In the genomic region with DNA sequence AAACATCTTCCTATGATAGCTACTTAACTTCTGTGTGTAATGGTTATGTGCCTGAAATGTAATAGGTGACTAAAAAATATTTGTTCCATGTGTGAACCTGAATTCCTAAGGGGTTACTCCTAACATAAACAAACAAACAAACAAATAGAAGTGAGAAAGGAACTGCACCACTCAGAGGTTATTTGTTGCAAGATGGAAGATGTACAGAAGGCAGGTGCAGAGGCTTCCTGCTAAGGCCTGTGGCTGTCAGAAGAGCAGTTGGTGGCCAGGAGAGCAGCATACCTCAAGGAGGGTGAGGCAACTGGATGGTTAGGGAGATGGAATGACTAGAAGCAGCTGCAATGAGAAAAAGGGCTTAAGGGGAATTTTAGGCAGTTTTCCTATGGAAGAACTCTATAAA, we compare ENCODE assay signal across 28 cellular contexts.
"Had no signal": no experiment of that assay in that cellular context is flagged by ENCODE, and none has a peak within 500 bp of the region (broad histone marks: within the 10 kb centered on the region; RNA-seq: fewer than 3 reads in every experiment).

No MANE protein-coding gene starts in this region.

- H3K27ac Mint-ChIP-seq: activated CD4-positive, alpha-beta T cell treated with anti-CD3 and anti-CD28 coated beads, Interleukin-2, amount 10 ng/mL, durations not matched to agents 7 days and 5 days; activated CD8-positive, alpha-beta T cell treated with anti-CD3 and anti-CD28 coated beads for 36 hours; activated naive CD8-positive, alpha-beta T cell; activated T-helper 17 cell treated with anti-CD3 and anti-CD28 coated beads, Interleukin-2, amount 50 U/mL, for 72 hours; dendritic cell treated with granulocyte-macrophage colony-stimulating factor and Interleukin-4, amounts not matched to agents 40 ng/mL and 50 ng/mL, for 4 days; endodermal cell; WTC11 had no signal

- H3K4me3 ChIP-seq: coronary artery, dorsolateral prefrontal cortex, gastrocnemius medialis had no signal

- H3K27ac ChIP-seq: brain microvascular endothelial cell, coronary artery, dorsolateral prefrontal cortex, gastrocnemius medialis, VCaP had no signal

- H3K9me3 Mint-ChIP-seq: activated CD4-positive, alpha-beta T cell treated with anti-CD3 and anti-CD28 coated beads, Interleukin-2, amount 10 ng/mL, durations not matched to agents 7 days and 5 days; activated CD8-positive, alpha-beta T cell treated with anti-CD3 and anti-CD28 coated beads for 36 hours; activated T-cell treated with anti-CD3 and anti-CD28 coated beads, Interleukin-2, amount 50 U/mL, for 4 hours; activated T-helper 17 cell treated with anti-CD3 and anti-CD28 coated beads, Interleukin-2, amount 50 U/mL, for 72 hours; WTC11 had no signal

- DNase-seq: activated CD4-positive, alpha-beta T cell treated with anti-CD3 and anti-CD28 coated beads for 1 hour; activated CD4-positive, alpha-beta T cell treated with anti-CD3 and anti-CD28 coated beads for 4 hours; activated CD4-positive, alpha-beta T cell treated with anti-CD3 and anti-CD28 coated beads, Interleukin-2, amount 10 ng/mL, durations not matched to agents 7 days and 5 days; activated CD4-positive, alpha-beta T cell treated with anti-CD3 and anti-CD28 coated beads, Interleukin-2, amount 50 U/mL, for 4 hours; activated CD8-positive, alpha-beta memory T cell treated with anti-CD3 and anti-CD28 coated beads for 24 hours; activated CD8-positive, alpha-beta T cell treated with anti-CD3 and anti-CD28 coated beads for 36 hours; activated effector memory CD4-positive, alpha-beta T cell treated with Interleukin-2 at 50 U/mL for 16 hours; activated gamma-delta T cell treated with Interleukin-2 at 50 U/mL for 16 hours; activated naive CD4-positive, alpha-beta T cell treated with anti-CD3 and anti-CD28 coated beads, Interleukin-2, amount 50 U/mL, for 16 hours; activated naive CD4-positive, alpha-beta T cell treated with Interleukin-2 at 50 U/mL for 16 hours; activated T-cell treated with anti-CD3 and anti-CD28 coated beads, Interleukin-2, amount 50 U/mL, for 4 hours; amniotic stem cell; anterior cingulate cortex; brain microvascular endothelial cell; dorsolateral prefrontal cortex; effector memory CD4-positive, alpha-beta T cell; endodermal cell; foreskin fibroblast; gastrocnemius medialis; glutamatergic neuron; T-helper 2 cell had no signal

- H3K36me3 Mint-ChIP-seq: activated naive CD8-positive, alpha-beta T cell had no signal

- H3K27me3 ChIP-seq: brain microvascular endothelial cell, dorsolateral prefrontal cortex, gastrocnemius medialis had no signal

- H3K27me3 Mint-ChIP-seq: activated CD4-positive, alpha-beta T cell treated with anti-CD3 and anti-CD28 coated beads, Interleukin-2, amount 10 ng/mL, durations not matched to agents 7 days and 5 days; activated CD8-positive, alpha-beta T cell treated with anti-CD3 and anti-CD28 coated beads for 36 hours; activated T-helper 17 cell treated with anti-CD3 and anti-CD28 coated beads, Interleukin-2, amount 50 U/mL, for 72 hours; central memory CD8-positive, alpha-beta T cell; dendritic cell treated with granulocyte-macrophage colony-stimulating factor and Interleukin-4, amounts not matched to agents 40 ng/mL and 50 ng/mL, for 4 days had no signal

- H3K36me3 ChIP-seq: brain microvascular endothelial cell, gastrocnemius medialis had no signal

- H3K9me3 ChIP-seq: gastrocnemius medialis had no signal

- H3K4me1 ChIP-seq: gastrocnemius medialis had no signal

- H3K4me3 Mint-ChIP-seq: activated CD4-positive, alpha-beta T cell treated with anti-CD3 and anti-CD28 coated beads, Interleukin-2, amount 10 ng/mL, durations not matched to agents 7 days and 5 days; activated CD8-positive, alpha-beta T cell treated with anti-CD3 and anti-CD28 coated beads for 36 hours; activated naive CD8-positive, alpha-beta T cell; activated T-cell treated with anti-CD3 and anti-CD28 coated beads, Interleukin-2, amount 50 U/mL, for 4 hours; activated T-helper 17 cell treated with anti-CD3 and anti-CD28 coated beads, Interleukin-2, amount 50 U/mL, for 72 hours; central memory CD8-positive, alpha-beta T cell; dendritic cell treated with granulocyte-macrophage colony-stimulating factor and Interleukin-4, amounts not matched to agents 40 ng/mL and 50 ng/mL, for 4 days; endodermal cell; WTC11 had no signal

- H3K4me1 Mint-ChIP-seq: activated CD4-positive, alpha-beta T cell treated with anti-CD3 and anti-CD28 coated beads, Interleukin-2, amount 10 ng/mL, durations not matched to agents 7 days and 5 days; activated T-helper 17 cell treated with anti-CD3 and anti-CD28 coated beads, Interleukin-2, amount 50 U/mL, for 72 hours; central memory CD8-positive, alpha-beta T cell had no signal
